9 cellular contexts compared by ENCODE assay signal in the genomic region with DNA sequence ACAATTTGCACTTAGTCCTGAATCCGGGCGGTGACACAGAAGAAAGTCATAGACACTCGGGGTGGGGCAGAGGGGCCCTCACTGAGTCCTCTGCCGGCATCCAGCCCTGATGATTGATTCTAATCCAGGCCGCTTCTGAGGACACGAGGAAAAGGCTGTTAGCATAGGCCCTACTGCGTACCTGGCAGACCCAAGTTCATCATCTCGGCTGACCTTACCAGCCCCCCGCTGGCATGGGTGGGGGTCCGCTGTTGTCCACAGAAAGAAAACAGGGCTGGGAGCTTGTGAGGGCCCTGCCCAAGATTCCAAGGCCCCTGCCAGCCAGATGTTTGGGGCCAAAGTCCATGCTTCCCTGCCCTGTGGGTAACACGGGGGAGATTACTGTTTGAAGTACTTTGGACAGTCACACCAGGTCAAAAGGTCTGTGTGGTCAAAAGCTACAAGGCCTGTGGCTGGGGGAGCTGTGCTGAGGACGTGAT. TPM values are rescaled to one million over a fixed set of nuclear protein-coding genes. Genes with fewer than 3 reads are reported as not detected.
DNase-seq lines count a peak whose midpoint lies in the region; ATAC-seq and TF ChIP-seq lines count a peak whose summit lies in the region.
"Had no signal": no experiment of that assay in that cellular context is flagged by ENCODE, and none has a peak within 500 bp of the region (broad histone marks: within the 10 kb centered on the region; RNA-seq: fewer than 3 reads in every experiment).

No MANE protein-coding gene starts in this region.

- H3K36me3 ChIP-seq in body of pancreas (replicated peaks in 1 of 2; ENCODE audit: insufficient read depth in 1 of 2, low read depth in 2 of 2) (no peaks in the 10 kb centered on the region), mesenchymal stem cell (ENCODE audit: control insufficient read depth in 1 of 2, insufficient read depth in 2 of 2, low read depth in 1 of 2, low read length in 2 of 2) (peaks cover 12 to 32% of the 10 kb centered on the region in 2 experiments)

- H3K27ac ChIP-seq in body of pancreas (peak overlapping the region; percentile 79 to 89 (median 84)), mesenchymal stem cell (ENCODE audit: low read length, poor library complexity, severe bottlenecking) (peak overlapping the region; percentile 60), temporal lobe (ENCODE audit: low read depth, low read length) (peak overlapping the region; percentile 27)

- peak overlapping the region; percentile 11 for H2BK5ac ChIP-seq in mesenchymal stem cell (ENCODE audit: low read depth, low read length, poor library complexity, severe bottlenecking)

- peak overlapping the region; percentile 78 for H2AK5ac ChIP-seq in mesenchymal stem cell (ENCODE audit: low read length, severe bottlenecking)

- H2BK15ac ChIP-seq in mesenchymal stem cell (ENCODE audit: low read depth, poor library complexity, severe bottlenecking), result no peak overlapping the region

- no peak overlapping the region for H2AFZ ChIP-seq in mesenchymal stem cell (ENCODE audit: low read depth, low read length)

- ATAC-seq in body of pancreas, result no peak
- no peak for ATAC-seq in HG03432 (IDR thresholded peaks at IDR 0.05; ENCODE audit: unreplicated experiment)
- ATAC-seq: stimulated activated naive CD8-positive, alpha-beta T cell treated with anti-CD3 and anti-CD28 coated beads, Interleukin-15, Interleukin-2, amounts not matched to agents 100 U/mL and 50 U/mL, for 24 hours had no signal

- H3K9me3 ChIP-seq in body of pancreas, result no peaks in the 10 kb centered on the region
- no peaks in the 10 kb centered on the region for H3K9me3 ChIP-seq in mesenchymal stem cell (ENCODE audit: control insufficient read depth, low read length)

- H4K91ac ChIP-seq in mesenchymal stem cell (ENCODE audit: low read length), result peak overlapping the region; percentile 59

- H3K23ac ChIP-seq in mesenchymal stem cell (ENCODE audit: low read length in 2 of 2), result no peak overlapping the region

- H4K8ac ChIP-seq in mesenchymal stem cell (ENCODE audit: low read length), result peak overlapping the region; percentile 57

- H3K4ac ChIP-seq in mesenchymal stem cell (ENCODE audit: low read depth in 1 of 2, low read length in 2 of 2), result peak overlapping the region; percentile 54 to 57

- peak overlapping the region; percentile 4 to 79 for H3K18ac ChIP-seq in mesenchymal stem cell (ENCODE audit: low read depth in 1 of 2, low read length in 2 of 2)

- peaks cover 28% of the 10 kb centered on the region for H3K79me1 ChIP-seq in mesenchymal stem cell (replicated peaks; ENCODE audit: low read length, poor library complexity, severe bottlenecking)

- WGBS in body of pancreas, 2 donors, result 78 to 86% methylated on average over 5 to 12 of the region's 12 CpGs
- 52% methylated on average over 12 of the region's 12 CpGs for WGBS in mesenchymal stem cell

- no peak for TF ChIP-seq POLR2A in body of pancreas (IDR thresholded peaks at IDR 0.05)

- H3K4me1 ChIP-seq in body of pancreas (peaks cover 60% of the 10 kb centered on the region), mesenchymal stem cell (ENCODE audit: control insufficient read depth, insufficient read depth, low read depth, low read length) (peaks cover 56% of the 10 kb centered on the region)

- TF ChIP-seq CTCF in body of pancreas (IDR thresholded peaks at IDR 0.05), result no peak

- intact Hi-C loops in body of pancreas (cut with DNase I), result no loop called here

- H3K27me3 ChIP-seq in body of pancreas (no peaks in the 10 kb centered on the region), mesenchymal stem cell (ENCODE audit: control insufficient read depth in 1 of 2, insufficient read depth in 1 of 2, low read length in 2 of 2) (no peaks in the 10 kb centered on the region)

- peak overlapping the region; percentile 36 for H2BK120ac ChIP-seq in mesenchymal stem cell (ENCODE audit: low read depth, low read length)

- H2BK12ac ChIP-seq in mesenchymal stem cell (ENCODE audit: low read length in 2 of 2), result peak overlapping the region in 1 of 2 experiments; percentile 49

- no peak overlapping the region for H3K14ac ChIP-seq in mesenchymal stem cell (ENCODE audit: low read length in 2 of 2)

- no peak overlapping the region for H3K4me2 ChIP-seq in mesenchymal stem cell (ENCODE audit: low read length, poor library complexity, severe bottlenecking)

- DNase-seq in HuH-7 (ENCODE audit: low spot score), result peak; percentile 90
- no peak for DNase-seq in body of pancreas
- DNase-seq in mesenchymal stem cell, result peak; percentile 67
- no peak for DNase-seq in NCI-H2171 treated with DMSO at 0.1 percent for 48 hours (lab: John Stamatoyannopoulos, UW)
- no peak for DNase-seq in NK-92 treated with Interleukin-12 subunit alpha and Interleukin-12 subunit beta, amount 100 ng/mL, for 24 hours (lab: John Stamatoyannopoulos, UW)
- no peak for DNase-seq in nucleus accumbens (lab: John Stamatoyannopoulos, UW)
- DNase-seq: stimulated activated naive CD8-positive, alpha-beta T cell treated with anti-CD3 and anti-CD28 coated beads, Interleukin-15, Interleukin-2, amounts not matched to agents 100 U/mL and 50 U/mL, for 24 hours had no signal

- no peak overlapping the region for H3K4me3 ChIP-seq in body of pancreas
- H3K4me3 ChIP-seq in mesenchymal stem cell (ENCODE audit: insufficient read depth in 1 of 2, low read depth in 1 of 2, low read length in 2 of 2), result peak overlapping the region in 1 of 2 experiments; percentile 22

- H3K9ac ChIP-seq in mesenchymal stem cell (ENCODE audit: low read length), result peak overlapping the region; percentile 81

RNA-seq across cellular contexts. Expression of a gene that starts 24.5 kb away (rescaled TPM):
- total RNA-seq in body of pancreas, result 10 to 100 TPM; 46.5 to 93.1 TPM
- polyA plus RNA-seq in mesenchymal stem cell (2013, experiment 1 of 2), result 143 TPM
- polyA plus RNA-seq in mesenchymal stem cell (2013, experiment 2 of 2), result 140 TPM
- total RNA-seq in temporal lobe, result 31.2 TPM

Comparison
In these comparisons a context has a peak if more than half of its experiments do, and no peak if none do; other contexts are left out.
1. DNase-seq: peak in HuH-7 (single experiment) and mesenchymal stem cell (single experiment); none in body of pancreas (0 of 4), NCI-H2171 treated with DMSO at 0.1 percent for 48 hours (single experiment), NK-92 treated with Interleukin-12 subunit alpha and Interleukin-12 subunit beta, amount 100 ng/mL, for 24 hours (single experiment) and nucleus accumbens (0 of 56).
2. H3K27ac ChIP-seq: peak in every context shown above with its lines; median percentile 84 in body of pancreas; 60 in mesenchymal stem cell; 27 in temporal lobe.